ENCODE assay signal across 17 cellular contexts in genomic region chr11:77487790-77488189, GRCh38. TPM values are rescaled to one million over a fixed set of nuclear protein-coding genes. Genes with fewer than 3 reads are reported as not detected.
DNase-seq lines count a peak whose midpoint lies in the region; ATAC-seq and TF ChIP-seq lines count a peak whose summit lies in the region.
"Had no signal": no experiment of that assay in that cellular context is flagged by ENCODE, and none has a peak within 500 bp of the region (broad histone marks: within the 10 kb centered on the region; RNA-seq: fewer than 3 reads in every experiment).

No MANE protein-coding gene starts in this region.

- intact Hi-C loops in mammary epithelial cell (cut with micrococcal nuclease) (loop anchor here (5.0 kb wide), 1 partner anchor 60 kb away; no protein-coding TSS in a partner anchor), breast epithelium (cut with DNase I; ENCODE audit: low total_unique reads) (no loop called here)

- H3K9me3 ChIP-seq in mammary epithelial cell (replicated peaks; ENCODE audit: insufficient read depth, low read length) (no peaks in the 10 kb centered on the region), breast epithelium (peaks cover 0 to 4% of the 10 kb centered on the region in 2 donors)
- H3K9me3 ChIP-seq: A549 had no signal

- CTCF ChIA-PET in mammary epithelial cell (lab: Charles Lee; ENCODE audit: low non-redundant PET), result no interaction called here
- CTCF ChIA-PET in activated naive CD4-positive, alpha-beta T cell treated with anti-CD3 and anti-CD28 coated beads, Interleukin-2, amount 10 ng/mL, durations not matched to agents 7 days and 5 days (lab: Charles Lee), result no interaction called here

- peaks cover 28% of the 10 kb centered on the region for H3K27me3 Mint-ChIP-seq in activated naive CD4-positive, alpha-beta T cell treated with anti-CD3 and anti-CD28 coated beads, Interleukin-2, amount 10 ng/mL, durations not matched to agents 7 days and 5 days

- H3K36me3 Mint-ChIP-seq in activated naive CD4-positive, alpha-beta T cell treated with anti-CD3 and anti-CD28 coated beads, Interleukin-2, amount 10 ng/mL, durations not matched to agents 7 days and 5 days, result no peaks in the 10 kb centered on the region
- H3K36me3 Mint-ChIP-seq: CD4-positive, alpha-beta memory T cell had no signal

- no peak overlapping the region for H3K27ac Mint-ChIP-seq in activated naive CD4-positive, alpha-beta T cell treated with anti-CD3 and anti-CD28 coated beads, Interleukin-2, amount 10 ng/mL, durations not matched to agents 7 days and 5 days

- H3K4me1 ChIP-seq in mammary epithelial cell (ENCODE audit: insufficient read depth, low read length) (peaks cover 4% of the 10 kb centered on the region), breast epithelium (no peaks in the 10 kb centered on the region)
- H3K4me1 ChIP-seq: A549 had no signal

- in situ Hi-C loops in mammary epithelial cell (cut with MboI; ENCODE audit: low sequenced_read_pairs in 2 of 2), result no loop called here

- H3K27ac ChIP-seq in mammary epithelial cell (ENCODE audit: insufficient read depth, low read depth, low read length) (no peak overlapping the region), breast epithelium (no peak overlapping the region), epithelial cell of prostate (no peak overlapping the region)
- H3K27ac ChIP-seq: 22Rv1, A549, C4-2B, HL-60 had no signal

- H3K4me3 ChIP-seq in mammary epithelial cell (replicated peaks in 1 of 3; ENCODE audit: insufficient read depth in 1 of 3, low read depth in 2 of 3, low read length in 3 of 3) (no peak overlapping the region), breast epithelium (no peak overlapping the region)
- H3K4me3 ChIP-seq: A549 had no signal

- H3K27me3 ChIP-seq in mammary epithelial cell (ENCODE audit: insufficient read depth, low read length) (no peaks in the 10 kb centered on the region), breast epithelium (no peaks in the 10 kb centered on the region)

- 83% methylated on average over 2 of the region's 2 CpGs for WGBS in mammary epithelial cell (ENCODE audit: low coverage, missing lambda C conversion rate)

- H3K4me3 Mint-ChIP-seq in activated naive CD4-positive, alpha-beta T cell treated with anti-CD3 and anti-CD28 coated beads, Interleukin-2, amount 10 ng/mL, durations not matched to agents 7 days and 5 days, result no peak overlapping the region
- H3K4me3 Mint-ChIP-seq: CD4-positive, alpha-beta memory T cell had no signal

- peak overlapping the region; percentile 10 for H2AFZ ChIP-seq in mammary epithelial cell (ENCODE audit: low read depth, low read length)

- DNase-seq in mammary epithelial cell (peak; percentile 81), breast epithelium (ENCODE audit: low spot score in 2 of 2) (no peak), epithelial cell of prostate (ENCODE audit: low read depth, low spot score) (peak; percentile 73), kidney tubule cell (ENCODE audit: low spot score) (peak; percentile 29), kidney glomerular epithelial cell (lab: John Stamatoyannopoulos, UW) (no peak)
- no peak for DNase-seq in activated naive CD4-positive, alpha-beta T cell treated with anti-CD3 and anti-CD28 coated beads, Interleukin-2, amount 10 ng/mL, durations not matched to agents 7 days and 5 days
- DNase-seq: AML-193; CD4-positive, alpha-beta memory T cell; DMS79 treated with DMSO at 0.1 percent for 48 hours; GF-D8; GOT3; H7 had no signal

- H3K4me2 ChIP-seq in mammary epithelial cell (ENCODE audit: insufficient read depth, low read depth, low read length), result no peak overlapping the region
- H3K4me2 ChIP-seq: A549 had no signal

- H4K20me1 ChIP-seq in mammary epithelial cell (ENCODE audit: insufficient read depth, low read length), result no peaks in the 10 kb centered on the region

- no peak for TF ChIP-seq POLR2A in breast epithelium (IDR thresholded peaks at IDR 0.05)

- no peaks in the 10 kb centered on the region for H3K79me2 ChIP-seq in mammary epithelial cell (ENCODE audit: insufficient read depth, low read length)

- H3K4me1 Mint-ChIP-seq in activated naive CD4-positive, alpha-beta T cell treated with anti-CD3 and anti-CD28 coated beads, Interleukin-2, amount 10 ng/mL, durations not matched to agents 7 days and 5 days, result no peaks in the 10 kb centered on the region
- H3K4me1 Mint-ChIP-seq: CD4-positive, alpha-beta memory T cell had no signal

- H3K36me3 ChIP-seq in mammary epithelial cell (ENCODE audit: insufficient read depth, low read length), result no peaks in the 10 kb centered on the region
- no peaks in the 10 kb centered on the region for H3K36me3 ChIP-seq in breast epithelium

- no peaks in the 10 kb centered on the region for H3K9me3 Mint-ChIP-seq in activated naive CD4-positive, alpha-beta T cell treated with anti-CD3 and anti-CD28 coated beads, Interleukin-2, amount 10 ng/mL, durations not matched to agents 7 days and 5 days

- BruUV-seq in mammary epithelial cell (replicated peaks; lab: Mats Ljungman, UMichigan), result no TSS peak

- no peak overlapping the region for H3K9ac ChIP-seq in mammary epithelial cell (ENCODE audit: insufficient read depth, low read length)

- TF ChIP-seq CTCF in mammary epithelial cell (conservative IDR thresholded peaks at IDR 0.05 in 1 of 2, IDR thresholded peaks at IDR 0.05 in 1 of 2; ENCODE audit: extremely low read depth in 1 of 2, insufficient read depth in 1 of 2, low read depth in 1 of 2, low read length in 2 of 2) (peak in 1 of 2 donors; percentile 22), breast epithelium (IDR thresholded peaks at IDR 0.05) (no peak)

- no peak for ATAC-seq in GM19328 (IDR thresholded peaks at IDR 0.05; ENCODE audit: unreplicated experiment)
- ATAC-seq: A549 had no signal

- dilution Hi-C loops in mammary epithelial cell (cut with HindIII; ENCODE audit: low sequenced_read_pairs), result no loop called here

RNA-seq across cellular contexts. Expression of gene PAK1, which starts 13.9 kb away (rescaled TPM):
- total RNA-seq in mammary epithelial cell (10 to 100 TPM; 60.5 to 87.6 TPM), breast epithelium (10 to 100 TPM; 23.2 to 59.6 (median 42.6) TPM)
- 83.0 TPM for polyA plus RNA-seq in mammary epithelial cell
- 239 TPM for polyA minus RNA-seq in mammary epithelial cell

Comparison
In these comparisons a context has a peak if more than half of its experiments do, and no peak if none do; other contexts are left out.
1. DNase-seq: peak in mammary epithelial cell (single experiment), epithelial cell of prostate (single experiment) and kidney tubule cell (single experiment); none in breast epithelium (0 of 2), activated naive CD4-positive, alpha-beta T cell treated with anti-CD3 and anti-CD28 coated beads, Interleukin-2, amount 10 ng/mL, durations not matched to agents 7 days and 5 days (single experiment) and kidney glomerular epithelial cell (single experiment).